Comparison of ENCODE assay signal across 15 cellular contexts in the genomic region with DNA sequence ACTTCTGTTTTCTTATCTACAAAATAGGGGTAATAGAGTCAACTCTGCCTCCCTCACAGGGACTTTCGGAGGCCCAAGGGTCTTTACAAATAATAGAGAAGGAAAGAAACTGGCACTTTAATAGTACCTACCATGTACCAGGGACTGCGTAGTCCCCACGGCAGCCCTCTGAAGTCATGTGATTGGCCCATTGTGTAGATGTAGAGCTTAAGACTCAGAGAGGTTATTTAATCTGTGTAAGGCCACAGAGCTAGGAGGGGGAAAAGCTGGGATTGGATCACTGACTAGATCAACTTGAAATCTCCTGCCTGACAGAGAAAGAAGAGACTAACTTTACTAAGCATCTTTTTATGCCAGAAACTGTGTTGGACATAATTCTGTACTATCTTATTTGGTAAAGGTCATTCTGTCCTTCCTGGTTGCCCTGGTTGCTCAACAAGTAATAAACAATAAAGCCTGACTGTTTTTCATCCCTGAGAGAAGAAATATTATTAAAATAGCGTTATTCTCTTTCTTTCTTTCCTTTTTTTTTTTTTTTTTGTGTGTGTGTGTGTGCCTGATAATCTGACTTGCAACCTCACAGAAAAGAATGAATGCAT. TPM values are rescaled to one million over a fixed set of nuclear protein-coding genes. Genes with fewer than 3 reads are reported as not detected.
DNase-seq lines count a peak whose midpoint lies in the region; ATAC-seq and TF ChIP-seq lines count a peak whose summit lies in the region.
"Had no signal": no experiment of that assay in that cellular context is flagged by ENCODE, and none has a peak within 500 bp of the region (broad histone marks: within the 10 kb centered on the region; RNA-seq: fewer than 3 reads in every experiment).

No MANE protein-coding gene starts in this region.

- peak overlapping the region in 1 of 4 donors; percentile 28 for H3K4me3 ChIP-seq in adrenal gland
- no peak overlapping the region for H3K4me3 ChIP-seq in lung
- no peak overlapping the region for H3K4me3 ChIP-seq in urinary bladder (ENCODE audit: low read depth, low read length)
- H3K4me3 ChIP-seq: Peyer's patch had no signal

- H3K9me3 ChIP-seq in adrenal gland (replicated peaks in 1 of 3) (no peaks in the 10 kb centered on the region), lung (ENCODE audit: control insufficient read depth in 2 of 2, insufficient read depth in 1 of 2, low read length in 1 of 2) (no peaks in the 10 kb centered on the region)
- H3K9me3 ChIP-seq: Peyer's patch had no signal

- TF ChIP-seq POLR2A in adrenal gland (IDR thresholded peaks at IDR 0.05) = no peak

- TF ChIP-seq CTCF in adrenal gland (IDR thresholded peaks at IDR 0.05) (no peak), lung (IDR thresholded peaks at IDR 0.05; ENCODE audit: control extremely low read depth, extremely low read depth) (no peak)

- no peak for DNase-seq in Right ventricle myocardium superior
- no peak for DNase-seq in cardiac septum (ENCODE audit: low spot score)
- DNase-seq in adrenal gland = peak in 3 of 7 donors; percentile 15 to 33 (median 18)
- no peak for DNase-seq in lung (ENCODE audit: low spot score)
- DNase-seq in DMS79 treated with DMSO at 0.1 percent for 48 hours (lab: John Stamatoyannopoulos, UW) = no peak
- no peak for DNase-seq in DMS153 treated with DMSO at 0.1 percent for 48 hours (lab: John Stamatoyannopoulos, UW; ENCODE audit: unreplicated experiment)
- DNase-seq: AML-193; effector CD4-positive, alpha-beta T cell; foreskin melanocyte; islet precursor cell; NCI-H1105 treated with DMSO at 0.1 percent for 48 hours; Peyer's patch; stimulated activated CD4-positive, alpha-beta T cell treated with anti-CD3 and anti-CD28 coated beads, Interleukin-4, amount 100 ng/mL, for 1 hour had no signal

- H3K36me3 ChIP-seq in adrenal gland (replicated peaks in 1 of 2) = no peaks in the 10 kb centered on the region
- H3K36me3 ChIP-seq in lung (ENCODE audit: control insufficient read depth in 2 of 2, insufficient read depth in 2 of 2, low read length in 2 of 2) = peaks cover 0 to 2% of the 10 kb centered on the region in 2 donors
- no peaks in the 10 kb centered on the region for H3K36me3 ChIP-seq in urinary bladder (ENCODE audit: insufficient read depth)
- H3K36me3 ChIP-seq: Peyer's patch had no signal

- H3K27me3 ChIP-seq in adrenal gland = no peaks in the 10 kb centered on the region
- H3K27me3 ChIP-seq in lung (ENCODE audit: control insufficient read depth, insufficient read depth) = no peaks in the 10 kb centered on the region
- H3K27me3 ChIP-seq: Peyer's patch had no signal

- H3K4me1 ChIP-seq in adrenal gland (replicated peaks in 1 of 2) (peaks cover 17 to 26% of the 10 kb centered on the region in 2 donors), lung (ENCODE audit: control insufficient read depth in 2 of 2, insufficient read depth in 2 of 2, low read length in 2 of 2) (peaks cover 3 to 21% of the 10 kb centered on the region in 2 donors), urinary bladder (ENCODE audit: insufficient read depth) (no peaks in the 10 kb centered on the region)

- intact Hi-C loops in Right ventricle myocardium superior (cut with DNase I) = no loop called here
- intact Hi-C loops in cardiac septum (cut with DNase I) = no loop called here
- intact Hi-C loops in adrenal gland (cut with DNase I) = no loop called here

- 43 to 51% (median 48%) methylated on average over 4 of the region's 4 CpGs for WGBS in adrenal gland, 4 donors
- WGBS in lung, 2 donors = 86 to 92% methylated on average over 4 of the region's 4 CpGs
- WGBS in urinary bladder = 70% methylated on average over 4 of the region's 4 CpGs

- peak overlapping the region in 4 of 5 donors; percentile 18 to 72 (median 62) for H3K27ac ChIP-seq in adrenal gland
- no peak overlapping the region for H3K27ac ChIP-seq in lung (ENCODE audit: low read depth in 1 of 2, low read length in 1 of 2)
- peak overlapping the region; percentile 66 for H3K27ac ChIP-seq in urinary bladder (ENCODE audit: low read depth)

- ATAC-seq in Right ventricle myocardium superior (ENCODE audit: poor library complexity) (peak; percentile 78), lung (ENCODE audit: insufficient read depth, low FRiP score) (peak; percentile 12), GM19397 (IDR thresholded peaks at IDR 0.05; ENCODE audit: unreplicated experiment) (no peak)

RNA-seq across cellular contexts. Expression of a gene that starts 59.7 kb away (rescaled TPM):
- total RNA-seq in Right ventricle myocardium superior (18.9 TPM), cardiac septum (28.7 TPM), adrenal gland (10 to 100 TPM; 22.2 to 49.1 (median 36.2) TPM), lung (10 to 100 TPM; 52.3 to 66.0 TPM), urinary bladder (38.4 TPM)
- polyA plus RNA-seq in adrenal gland (10 to 100 TPM in 2 of 3 donors, 1 to 10 TPM in 1; 8.2 to 30.0 (median 10.3) TPM), lung (10 to 100 TPM; 12.3 to 61.2 TPM), urinary bladder (29.4 TPM)

Comparison
In these comparisons a context has a peak if more than half of its experiments do, and no peak if none do; other contexts are left out.
1. H3K27ac ChIP-seq: peak in adrenal gland (4 of 5) and urinary bladder (single experiment); none in lung (0 of 2).